In genomic region chr1:51421961-51422360, GRCh38 we compare ENCODE assay signal across 9 cellular contexts.
DNase-seq lines count a peak whose midpoint lies in the region; TF ChIP-seq lines count a peak whose summit lies in the region.
"Had no signal": no experiment of that assay in that cellular context is flagged by ENCODE, and none has a peak within 500 bp of the region (broad histone marks: within the 10 kb centered on the region; RNA-seq: fewer than 3 reads in every experiment).

No MANE protein-coding gene starts in this region.

- TF ChIP-seq CTCF in fibroblast of the aortic adventitia (IDR thresholded peaks at IDR 0.05; ENCODE audit: insufficient read depth, low read length), result no peak

- no peaks in the 10 kb centered on the region for H3K27me3 Mint-ChIP-seq in activated CD4-positive, alpha-beta memory T cell treated with anti-CD3 and anti-CD28 coated beads, Interleukin-2, amount 10 ng/mL, durations not matched to agents 7 days and 5 days
- no peaks in the 10 kb centered on the region for H3K27me3 Mint-ChIP-seq in activated CD4-positive, alpha-beta memory T cell treated with anti-CD3 and anti-CD28 coated beads for 36 hours

- peaks cover 32% of the 10 kb centered on the region for H3K4me1 ChIP-seq in neuron (ENCODE audit: insufficient read depth, low read length)

- H2AFZ ChIP-seq in neuron (ENCODE audit: low read depth, low read length), result peak overlapping the region; percentile 82

- H3K4me1 Mint-ChIP-seq in activated CD4-positive, alpha-beta memory T cell treated with anti-CD3 and anti-CD28 coated beads, Interleukin-2, amount 10 ng/mL, durations not matched to agents 7 days and 5 days, result peaks cover 3% of the 10 kb centered on the region
- H3K4me1 Mint-ChIP-seq in activated CD4-positive, alpha-beta memory T cell treated with anti-CD3 and anti-CD28 coated beads for 36 hours (ENCODE audit: low read depth), result peaks cover 27% of the 10 kb centered on the region

- CTCF ChIA-PET in activated CD4-positive, alpha-beta memory T cell treated with anti-CD3 and anti-CD28 coated beads, Interleukin-2, amount 10 ng/mL, durations not matched to agents 7 days and 5 days (lab: Charles Lee), result interaction anchor here (0.5 kb wide), 1 partner anchor 209 kb away, joined by 4 read pairs; no protein-coding TSS in a partner anchor
- CTCF ChIA-PET in activated CD4-positive, alpha-beta memory T cell treated with anti-CD3 and anti-CD28 coated beads for 36 hours (lab: Charles Lee), result interaction anchor here (0.8 kb wide), 1 partner anchor 113 kb away, joined by 4 read pairs; no protein-coding TSS in a partner anchor

- no peaks in the 10 kb centered on the region for H3K9me3 ChIP-seq in neuron (ENCODE audit: low read length)
- H3K9me3 ChIP-seq: SJSA1 had no signal

- no peaks in the 10 kb centered on the region for H3K27me3 ChIP-seq in neuron (ENCODE audit: insufficient read depth, low read length)
- H3K27me3 ChIP-seq: SJSA1 had no signal

- intact Hi-C loops in activated CD4-positive, alpha-beta memory T cell treated with anti-CD3 and anti-CD28 coated beads for 36 hours (cut with micrococcal nuclease), result no loop called here

- no peak overlapping the region for H3K4me3 Mint-ChIP-seq in activated CD4-positive, alpha-beta memory T cell treated with anti-CD3 and anti-CD28 coated beads, Interleukin-2, amount 10 ng/mL, durations not matched to agents 7 days and 5 days
- H3K4me3 Mint-ChIP-seq in activated CD4-positive, alpha-beta memory T cell treated with anti-CD3 and anti-CD28 coated beads for 36 hours, result no peak overlapping the region

- peaks cover 47% of the 10 kb centered on the region for H3K36me3 Mint-ChIP-seq in activated CD4-positive, alpha-beta memory T cell treated with anti-CD3 and anti-CD28 coated beads, Interleukin-2, amount 10 ng/mL, durations not matched to agents 7 days and 5 days (ENCODE audit: low read depth)
- H3K36me3 Mint-ChIP-seq in activated CD4-positive, alpha-beta memory T cell treated with anti-CD3 and anti-CD28 coated beads for 36 hours, result peaks cover 30% of the 10 kb centered on the region

- H3K27ac Mint-ChIP-seq in activated CD4-positive, alpha-beta memory T cell treated with anti-CD3 and anti-CD28 coated beads, Interleukin-2, amount 10 ng/mL, durations not matched to agents 7 days and 5 days, result no peak overlapping the region
- no peak overlapping the region for H3K27ac Mint-ChIP-seq in activated CD4-positive, alpha-beta memory T cell treated with anti-CD3 and anti-CD28 coated beads for 36 hours

- in situ Hi-C loops in G401 (cut with HindIII; ENCODE audit: low sequenced_read_pairs), result no loop called here

- H3K4me3 ChIP-seq in fibroblast of the aortic adventitia (ENCODE audit: low read depth, low read length) (peak overlapping the region; percentile 53), neuron (ENCODE audit: low read length) (peak overlapping the region; percentile 74)
- H3K4me3 ChIP-seq: SJSA1 had no signal

- POLR2A ChIA-PET in activated CD4-positive, alpha-beta memory T cell treated with anti-CD3 and anti-CD28 coated beads, Interleukin-2, amount 10 ng/mL, durations not matched to agents 7 days and 5 days (lab: Charles Lee), result interaction anchor here (2.0 to 2.1 kb wide), 2 partner anchors 10 to 97 kb away, joined by 4 to 5 read pairs; partner anchors contain the start of gene EPS15
- POLR2A ChIA-PET in activated CD4-positive, alpha-beta memory T cell treated with anti-CD3 and anti-CD28 coated beads for 36 hours (lab: Charles Lee), result interaction anchor here (0.6 kb wide), 1 partner anchor 556 kb away, joined by 3 read pairs; no protein-coding TSS in a partner anchor

- DNase-seq in G401 (ENCODE audit: low spot score) (peak; percentile 95), HuH-7 (ENCODE audit: low spot score) (peak; percentile 12), SK-N-DZ (ENCODE audit: low spot score) (peak; percentile 50), fibroblast of the aortic adventitia (ENCODE audit: low read depth) (peak; percentile 84), activated gamma-delta T cell treated with Interleukin-2 at 50 U/mL for 16 hours (no peak)
- no peak for DNase-seq in activated CD4-positive, alpha-beta memory T cell treated with anti-CD3 and anti-CD28 coated beads, Interleukin-2, amount 10 ng/mL, durations not matched to agents 7 days and 5 days
- DNase-seq in activated CD4-positive, alpha-beta memory T cell treated with anti-CD3 and anti-CD28 coated beads for 36 hours, result no peak

- H3K9me3 Mint-ChIP-seq in activated CD4-positive, alpha-beta memory T cell treated with anti-CD3 and anti-CD28 coated beads, Interleukin-2, amount 10 ng/mL, durations not matched to agents 7 days and 5 days, result no peaks in the 10 kb centered on the region
- H3K9me3 Mint-ChIP-seq in activated CD4-positive, alpha-beta memory T cell treated with anti-CD3 and anti-CD28 coated beads for 36 hours, result no peaks in the 10 kb centered on the region

- H3K36me3 ChIP-seq in neuron (ENCODE audit: insufficient read depth, low read length), result no peaks in the 10 kb centered on the region

Comparison
In these comparisons a context has a peak if more than half of its experiments do, and no peak if none do; other contexts are left out.
1. DNase-seq: peak in G401 (single experiment), HuH-7 (single experiment), SK-N-DZ (single experiment) and fibroblast of the aortic adventitia (single experiment); none in activated CD4-positive, alpha-beta memory T cell treated with anti-CD3 and anti-CD28 coated beads, Interleukin-2, amount 10 ng/mL, durations not matched to agents 7 days and 5 days (single experiment), activated gamma-delta T cell treated with Interleukin-2 at 50 U/mL for 16 hours (single experiment) and activated CD4-positive, alpha-beta memory T cell treated with anti-CD3 and anti-CD28 coated beads for 36 hours (single experiment).